In genomic region chr1:12147116-12147753, GRCh38 we compare ENCODE assay signal across 10 cellular contexts. TPM values are rescaled to one million over a fixed set of nuclear protein-coding genes. Genes with fewer than 3 reads are reported as not detected.
DNase-seq lines count a peak whose midpoint lies in the region.
"Had no signal": no experiment of that assay in that cellular context is flagged by ENCODE, and none has a peak within 500 bp of the region (broad histone marks: within the 10 kb centered on the region; RNA-seq: fewer than 3 reads in every experiment).

No MANE protein-coding gene starts in this region.

- no peak overlapping the region for H3K23ac ChIP-seq in trophoblast cell (ENCODE audit: low read length)
- H3K23ac ChIP-seq in mesendoderm (ENCODE audit: low read length), result no peak overlapping the region

- H3K27me3 ChIP-seq in CD8-positive, alpha-beta memory T cell (ENCODE audit: insufficient read depth, low read length, poor library complexity, severe bottlenecking), result no peaks in the 10 kb centered on the region
- H3K27me3 ChIP-seq in NT2/D1 (ENCODE audit: insufficient read depth, insufficient read length) (no peaks in the 10 kb centered on the region), trophoblast cell (ENCODE audit: insufficient read depth, low read length) (no peaks in the 10 kb centered on the region), mesendoderm (ENCODE audit: insufficient read depth, low read length, poor library complexity) (no peaks in the 10 kb centered on the region)

- no peaks in the 10 kb centered on the region for H3K27me3 Mint-ChIP-seq in CD8-positive, alpha-beta memory T cell

- peak overlapping the region; percentile 89 for H4K91ac ChIP-seq in trophoblast cell (ENCODE audit: low read depth, low read length)

- no peaks in the 10 kb centered on the region for H3K79me2 ChIP-seq in trophoblast cell (ENCODE audit: control insufficient read depth, insufficient read depth, low read length, poor library complexity)
- H3K79me2 ChIP-seq in mesendoderm (ENCODE audit: control insufficient read depth, insufficient read depth, low read length), result no peaks in the 10 kb centered on the region

- H3K9ac ChIP-seq in NT2/D1 (ENCODE audit: insufficient read length, low read depth) (peak overlapping the region; percentile 50), trophoblast cell (ENCODE audit: low read length) (no peak overlapping the region), mesendoderm (ENCODE audit: low read length) (no peak overlapping the region)

- H3K36me3 ChIP-seq in CD8-positive, alpha-beta memory T cell (ENCODE audit: insufficient read depth, low read length), result no peaks in the 10 kb centered on the region
- peaks cover 15% of the 10 kb centered on the region for H3K36me3 ChIP-seq in NT2/D1 (ENCODE audit: insufficient read depth, insufficient read length, low read length)
- no peaks in the 10 kb centered on the region for H3K36me3 ChIP-seq in trophoblast cell (ENCODE audit: control insufficient read depth in 1 of 2, insufficient read depth in 2 of 2, low read length in 2 of 2)
- H3K36me3 ChIP-seq in mesendoderm (ENCODE audit: control insufficient read depth, insufficient read depth, low read length), result no peaks in the 10 kb centered on the region

- H4K12ac ChIP-seq in trophoblast cell (ENCODE audit: low read depth, low read length), result no peak overlapping the region

- H3K56ac ChIP-seq in mesendoderm (ENCODE audit: low read length), result no peak overlapping the region

- H3K18ac ChIP-seq in trophoblast cell (ENCODE audit: low read length), result no peak overlapping the region
- H3K18ac ChIP-seq in mesendoderm (ENCODE audit: low read length), result no peak overlapping the region

- H2AFZ ChIP-seq in trophoblast cell (ENCODE audit: insufficient read depth, low read length, poor library complexity), result no peak overlapping the region

- no peak overlapping the region for H2BK5ac ChIP-seq in trophoblast cell (ENCODE audit: low read depth, low read length, poor library complexity)
- no peak overlapping the region for H2BK5ac ChIP-seq in mesendoderm (ENCODE audit: low read length)

- H2BK120ac ChIP-seq in trophoblast cell (ENCODE audit: insufficient read depth, low read length, poor library complexity) (peak overlapping the region; percentile 19), mesendoderm (ENCODE audit: low read depth, low read length) (no peak overlapping the region)

- no peak overlapping the region for H4K8ac ChIP-seq in trophoblast cell (ENCODE audit: low read depth, low read length)
- H4K8ac ChIP-seq in mesendoderm (ENCODE audit: low read depth, low read length), result no peak overlapping the region

- no peaks in the 10 kb centered on the region for H3K9me3 ChIP-seq in CD8-positive, alpha-beta memory T cell (ENCODE audit: low read length)
- H3K9me3 ChIP-seq in NT2/D1 (ENCODE audit: insufficient read depth, low read length) (no peaks in the 10 kb centered on the region), trophoblast cell (ENCODE audit: insufficient read depth, low read depth, low read length) (no peaks in the 10 kb centered on the region)

- no peak overlapping the region for H2BK15ac ChIP-seq in mesendoderm (replicated peaks; ENCODE audit: low read depth)

- POLR2A ChIA-PET in CD8-positive, alpha-beta memory T cell (lab: Charles Lee), result interaction anchor here (0.9 to 3.0 kb wide), 2 partner anchors 13 to 23 kb away, joined by 3 to 15 read pairs; no protein-coding TSS in a partner anchor

- CTCF ChIA-PET in CD8-positive, alpha-beta memory T cell (lab: Charles Lee), result interaction anchor here (0.9 to 5.5 kb wide), 3 partner anchors 12 to 22 kb away, joined by 3 to 41 read pairs (median 7); no protein-coding TSS in a partner anchor

- H3K9me3 Mint-ChIP-seq in CD8-positive, alpha-beta memory T cell, result no peaks in the 10 kb centered on the region

- no peak overlapping the region for H3K27ac ChIP-seq in CD8-positive, alpha-beta memory T cell (ENCODE audit: low read depth, low read length)
- H3K27ac ChIP-seq in trophoblast cell (ENCODE audit: low read depth, low read length), result peak overlapping the region; percentile 34
- H3K27ac ChIP-seq in mesendoderm (ENCODE audit: low read depth, low read length), result no peak overlapping the region

- no peaks in the 10 kb centered on the region for H3K36me3 Mint-ChIP-seq in CD8-positive, alpha-beta memory T cell

- DNase-seq in CD8-positive, alpha-beta memory T cell, result no peak
- DNase-seq in NT2/D1 (ENCODE audit: low read depth, low spot score) (no peak), glomerular endothelial cell (ENCODE audit: extremely low read depth, low read depth, low spot score) (peak; percentile 65), trophoblast cell (peak; percentile 77 to 86), SW480 (ENCODE audit: low spot score) (no peak), mesendoderm (no peak), NCI-H128 (lab: John Stamatoyannopoulos, UW; ENCODE audit: unreplicated experiment) (no peak), NCI-H2196 (lab: John Stamatoyannopoulos, UW; ENCODE audit: unreplicated experiment) (no peak)
- DNase-seq: H7, NCI-H2029 had no signal

- H3K79me1 ChIP-seq in trophoblast cell (ENCODE audit: low read length) (peaks cover 34% of the 10 kb centered on the region), mesendoderm (ENCODE audit: low read length) (no peaks in the 10 kb centered on the region)

- peak overlapping the region in 3 of 7 donors; percentile 18 to 35 (median 34) for H3K4me3 Mint-ChIP-seq in CD8-positive, alpha-beta memory T cell

- H2AK5ac ChIP-seq in trophoblast cell (ENCODE audit: low read length), result no peak overlapping the region
- no peak overlapping the region for H2AK5ac ChIP-seq in mesendoderm (ENCODE audit: low read length)

- H3K4me1 Mint-ChIP-seq in CD8-positive, alpha-beta memory T cell, result peaks cover 68 to 85% (median 71%) of the 10 kb centered on the region in 3 donors

- H3K4ac ChIP-seq in trophoblast cell (ENCODE audit: low read depth, low read length) (no peak overlapping the region), mesendoderm (ENCODE audit: low read depth, low read length) (no peak overlapping the region)

- peak overlapping the region; percentile 52 to 99 (median 82) for H3K27ac Mint-ChIP-seq in CD8-positive, alpha-beta memory T cell

- H4K5ac ChIP-seq in mesendoderm (ENCODE audit: low read length), result no peak overlapping the region

- no peak overlapping the region for H2BK12ac ChIP-seq in trophoblast cell (ENCODE audit: low read length)

- H3K14ac ChIP-seq in trophoblast cell (ENCODE audit: low read length), result no peak overlapping the region

- H3K4me1 ChIP-seq in CD8-positive, alpha-beta memory T cell (ENCODE audit: insufficient read depth, low read length), result peaks cover 82% of the 10 kb centered on the region
- H3K4me1 ChIP-seq in NT2/D1 (ENCODE audit: insufficient read depth, insufficient read length) (peaks cover 13% of the 10 kb centered on the region), trophoblast cell (ENCODE audit: control insufficient read depth in 1 of 2, insufficient read depth in 2 of 2, low read length in 2 of 2) (peaks cover 32% of the 10 kb centered on the region in 2 experiments), mesendoderm (ENCODE audit: control insufficient read depth, low read depth, low read length) (no peaks in the 10 kb centered on the region)

- no peak overlapping the region for H3K4me2 ChIP-seq in trophoblast cell (ENCODE audit: low read length)
- no peak overlapping the region for H3K4me2 ChIP-seq in mesendoderm (ENCODE audit: low read length)

- no CpG with 5 or more reads among the region's 10 CpGs for WGBS in trophoblast cell (ENCODE audit: extremely low coverage, insufficient coverage, insufficient read length)
- no CpG with 5 or more reads among the region's 10 CpGs for WGBS in mesendoderm (ENCODE audit: extremely low coverage, insufficient coverage, low lambda C conversion rate)

- no peak overlapping the region for H3K4me3 ChIP-seq in CD8-positive, alpha-beta memory T cell (ENCODE audit: low read length)
- H3K4me3 ChIP-seq in NT2/D1 (ENCODE audit: insufficient read length, low read depth) (no peak overlapping the region), trophoblast cell (ENCODE audit: low read depth, low read length) (no peak overlapping the region), mesendoderm (ENCODE audit: low read length) (no peak overlapping the region)

RNA-seq across cellular contexts. Expression of gene TNFRSF1B, which starts 19.6 kb away (rescaled TPM):
- 100 to 1,000 TPM; 169 to 174 TPM for total RNA-seq in CD8-positive, alpha-beta memory T cell
- polyA plus RNA-seq in CD8-positive, alpha-beta memory T cell, result 164 TPM
- 11.0 and 31.9 TPM in 2 replicates for total RNA-seq in glomerular endothelial cell
- polyA plus RNA-seq in trophoblast cell (2013), result 239 and 247 TPM in 2 replicates
- 0.77 TPM for polyA plus RNA-seq in mesendoderm (2013, experiment 1 of 2)
- polyA plus RNA-seq in mesendoderm (2013, experiment 2 of 2), result 0.66 TPM

Comparison
In these comparisons a context has a peak if more than half of its experiments do, and no peak if none do; other contexts are left out.
1. DNase-seq: peak in glomerular endothelial cell (single experiment) and trophoblast cell (2 of 2); none in CD8-positive, alpha-beta memory T cell (0 of 5), NT2/D1 (single experiment), SW480 (single experiment), mesendoderm (single experiment), NCI-H128 (single experiment) and NCI-H2196 (single experiment).